In the genomic region with DNA sequence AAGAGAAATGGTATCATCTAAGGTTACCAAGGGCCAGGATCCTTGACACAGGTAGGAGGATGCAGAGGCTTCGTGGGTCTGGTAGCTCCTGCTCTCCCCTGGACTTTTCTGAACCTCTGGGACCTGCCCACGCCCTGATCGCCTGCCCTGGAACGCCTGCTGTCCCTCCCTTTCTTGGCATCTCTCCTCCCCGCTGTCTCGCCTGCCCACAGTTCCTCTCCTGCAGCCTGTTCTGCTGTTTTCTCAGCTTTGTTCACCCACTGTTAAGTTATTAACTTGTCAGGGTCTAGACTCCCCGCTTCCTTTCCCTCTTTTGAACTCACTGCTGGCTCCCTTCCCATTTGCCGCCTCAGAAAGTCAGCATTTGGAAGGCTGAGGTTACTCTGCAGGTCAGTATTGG, we compare ENCODE assay signal across 1 cellular context.
TF ChIP-seq lines count a peak whose summit lies in the region.

No MANE protein-coding gene starts in this region.

TF ChIP-seq in HepG2, 621 proteins besides CTCF, POLR2A, EP300 and RAD21 (continued from another document):
- TF ChIP-seq, protein P1, sequence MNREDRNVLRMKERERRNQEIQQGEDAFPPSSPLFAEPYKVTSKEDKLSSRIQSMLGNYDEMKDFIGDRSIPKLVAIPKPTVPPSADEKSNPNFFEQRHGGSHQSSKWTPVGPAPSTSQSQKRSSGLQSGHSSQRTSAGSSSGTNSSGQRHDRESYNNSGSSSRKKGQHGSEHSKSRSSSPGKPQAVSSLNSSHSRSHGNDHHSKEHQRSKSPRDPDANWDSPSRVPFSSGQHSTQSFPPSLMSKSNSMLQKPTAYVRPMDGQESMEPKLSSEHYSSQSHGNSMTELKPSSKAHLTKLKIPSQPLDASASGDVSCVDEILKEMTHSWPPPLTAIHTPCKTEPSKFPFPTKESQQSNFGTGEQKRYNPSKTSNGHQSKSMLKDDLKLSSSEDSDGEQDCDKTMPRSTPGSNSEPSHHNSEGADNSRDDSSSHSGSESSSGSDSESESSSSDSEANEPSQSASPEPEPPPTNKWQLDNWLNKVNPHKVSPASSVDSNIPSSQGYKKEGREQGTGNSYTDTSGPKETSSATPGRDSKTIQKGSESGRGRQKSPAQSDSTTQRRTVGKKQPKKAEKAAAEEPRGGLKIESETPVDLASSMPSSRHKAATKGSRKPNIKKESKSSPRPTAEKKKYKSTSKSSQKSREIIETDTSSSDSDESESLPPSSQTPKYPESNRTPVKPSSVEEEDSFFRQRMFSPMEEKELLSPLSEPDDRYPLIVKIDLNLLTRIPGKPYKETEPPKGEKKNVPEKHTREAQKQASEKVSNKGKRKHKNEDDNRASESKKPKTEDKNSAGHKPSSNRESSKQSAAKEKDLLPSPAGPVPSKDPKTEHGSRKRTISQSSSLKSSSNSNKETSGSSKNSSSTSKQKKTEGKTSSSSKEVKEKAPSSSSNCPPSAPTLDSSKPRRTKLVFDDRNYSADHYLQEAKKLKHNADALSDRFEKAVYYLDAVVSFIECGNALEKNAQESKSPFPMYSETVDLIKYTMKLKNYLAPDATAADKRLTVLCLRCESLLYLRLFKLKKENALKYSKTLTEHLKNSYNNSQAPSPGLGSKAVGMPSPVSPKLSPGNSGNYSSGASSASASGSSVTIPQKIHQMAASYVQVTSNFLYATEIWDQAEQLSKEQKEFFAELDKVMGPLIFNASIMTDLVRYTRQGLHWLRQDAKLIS (CRISPR knock-in tag; IDR thresholded peaks at IDR 0.05): no peak
- TF ChIP-seq HINFP (CRISPR knock-in tag; IDR thresholded peaks at IDR 0.05; ENCODE audit: low read depth) (no peak), STAT6 (CRISPR knock-in tag; IDR thresholded peaks at IDR 0.05; ENCODE audit: borderline replicate concordance) (no peak), ZNF446 (CRISPR knock-in tag; IDR thresholded peaks at IDR 0.05) (no peak), ISX (CRISPR knock-in tag; conservative IDR thresholded peaks at IDR 0.05) (no peak), SMAD3 (CRISPR knock-in tag; IDR thresholded peaks at IDR 0.05) (no peak), ZNF318 (CRISPR knock-in tag; IDR thresholded peaks at IDR 0.05) (no peak), ZSCAN30 (CRISPR knock-in tag; IDR thresholded peaks at IDR 0.05) (no peak), FOXC1 (CRISPR knock-in tag; IDR thresholded peaks at IDR 0.05; ENCODE audit: borderline replicate concordance) (no peak), NCOA1 (CRISPR knock-in tag; IDR thresholded peaks at IDR 0.05) (no peak), ZSCAN21 (CRISPR knock-in tag; IDR thresholded peaks at IDR 0.05; ENCODE audit: borderline replicate concordance) (no peak), DMTF1 (CRISPR knock-in tag; IDR thresholded peaks at IDR 0.05) (no peak), SPEN (CRISPR knock-in tag; IDR thresholded peaks at IDR 0.05; ENCODE audit: low read depth) (no peak), ZNF792 (CRISPR knock-in tag; IDR thresholded peaks at IDR 0.05) (no peak)
- TF ChIP-seq, protein P2, sequence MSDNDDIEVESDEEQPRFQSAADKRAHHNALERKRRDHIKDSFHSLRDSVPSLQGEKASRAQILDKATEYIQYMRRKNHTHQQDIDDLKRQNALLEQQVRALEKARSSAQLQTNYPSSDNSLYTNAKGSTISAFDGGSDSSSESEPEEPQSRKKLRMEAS (IDR thresholded peaks at IDR 0.05): no peak
